In the genomic region with DNA sequence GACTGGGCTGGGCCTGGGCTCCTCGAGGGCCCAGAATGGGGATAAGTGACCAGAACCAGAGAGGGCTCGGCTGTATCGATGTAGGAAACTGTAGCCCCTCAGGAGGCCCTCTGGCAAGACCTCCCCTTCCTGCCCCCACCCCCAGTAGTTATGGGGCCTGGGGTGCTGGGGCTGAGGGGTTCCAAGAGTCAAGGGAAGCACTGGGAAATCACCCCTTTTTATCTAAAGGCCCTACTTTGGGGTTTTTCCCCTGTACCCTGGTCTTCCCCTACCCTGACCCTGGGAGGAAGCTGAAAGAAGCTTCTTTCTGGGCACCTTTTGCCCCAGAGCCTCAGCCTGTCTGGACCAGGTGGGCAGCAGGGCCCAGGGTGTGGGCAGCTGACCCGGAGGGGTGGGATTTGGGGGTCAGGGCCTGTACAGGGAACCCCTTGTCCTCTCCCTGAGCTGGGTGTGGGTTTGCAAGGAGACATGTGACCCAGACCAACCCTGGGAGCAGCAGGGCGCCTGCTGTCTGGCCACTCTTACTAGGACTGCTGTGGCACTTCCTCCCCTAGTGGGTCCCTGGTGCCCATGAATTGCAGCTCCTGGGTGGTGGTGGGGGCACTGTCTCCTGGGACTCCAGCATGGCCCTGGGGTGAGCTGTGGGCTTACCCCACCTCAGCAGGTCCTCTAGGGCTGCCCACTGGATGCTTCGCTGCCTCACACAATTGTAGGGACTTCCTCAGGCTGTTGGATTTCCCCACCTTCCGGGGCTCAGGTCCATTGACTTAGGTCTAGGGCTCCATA, we compare ENCODE assay signal across 8 cellular contexts. TPM values are rescaled to one million over a fixed set of nuclear protein-coding genes. Genes with fewer than 3 reads are reported as not detected.
DNase-seq lines count a peak whose midpoint lies in the region; ATAC-seq and TF ChIP-seq lines count a peak whose summit lies in the region.

No MANE protein-coding gene starts in this region.

- H3K27ac ChIP-seq in OCI-LY1 (ENCODE audit: low read depth, low read length, poor library complexity, severe bottlenecking): peak overlapping the region; percentile 76
- peak overlapping the region in 4 of 12 donors; percentile 13 to 89 (median 35) for H3K27ac ChIP-seq in heart left ventricle
- peak overlapping the region; percentile 58 for H3K27ac ChIP-seq in substantia nigra (ENCODE audit: low read depth, low read length, poor library complexity, severe bottlenecking)

- TF ChIP-seq POLR2A in heart left ventricle (IDR thresholded peaks at IDR 0.05): no peak

- H3K36me3 ChIP-seq in OCI-LY1 (ENCODE audit: insufficient read depth, low read length) (no peaks in the 10 kb centered on the region), heart left ventricle (no peaks in the 10 kb centered on the region)

- H3K27ac Mint-ChIP-seq in T-helper 2 cell treated with Interferon-gamma antibody and Interleukin-4, amounts not matched to agents 5 μg/mL and 100 μg/mL, for 36 hours: no peak overlapping the region

- WGBS in heart left ventricle, 4 donors: 56 to 60% (median 57%) methylated on average over 5 to 7 of the region's 7 CpGs

- H3K4me3 Mint-ChIP-seq in T-helper 2 cell treated with Interferon-gamma antibody and Interleukin-4, amounts not matched to agents 5 μg/mL and 100 μg/mL, for 36 hours: peak overlapping the region; percentile 21

- H3K9ac ChIP-seq in OCI-LY1 (ENCODE audit: low read length): peak overlapping the region; percentile 32; the same call in 1 of the 2 replicates

- DNase-seq in T-helper 2 cell treated with Interferon-gamma antibody and Interleukin-4, amounts not matched to agents 5 μg/mL and 100 μg/mL, for 36 hours (ENCODE audit: low spot score): no peak
- DNase-seq in T-helper 2 cell (no peak), heart left ventricle (peak in 1 of 5 donors; percentile 57), substantia nigra (lab: John Stamatoyannopoulos, UW) (peak in 10 of 49 donors; percentile 10 to 38 (median 22)), NCI-H748 treated with DMSO at 0.1 percent for 48 hours (lab: John Stamatoyannopoulos, UW) (no peak), ecto neural progenitor cell (ENCODE audit: low spot score) (no peak), kidney tubule cell (ENCODE audit: low spot score) (no peak)

- H3K9me3 Mint-ChIP-seq in T-helper 2 cell treated with Interferon-gamma antibody and Interleukin-4, amounts not matched to agents 5 μg/mL and 100 μg/mL, for 36 hours: no peaks in the 10 kb centered on the region

- no peaks in the 10 kb centered on the region for H3K9me2 ChIP-seq in OCI-LY1 (ENCODE audit: low read depth, low read length)

- H3K79me2 ChIP-seq in OCI-LY1 (ENCODE audit: insufficient read depth, low read length): no peaks in the 10 kb centered on the region

- ATAC-seq in heart left ventricle: peak in 3 of 4 donors; percentile 24 to 43 (median 40)

- peak overlapping the region; percentile 39 for H3K4me3 ChIP-seq in OCI-LY1 (ENCODE audit: low read depth, low read length, poor library complexity, severe bottlenecking)
- peak overlapping the region in 10 of 12 donors; percentile 40 to 64 (median 54) for H3K4me3 ChIP-seq in heart left ventricle

- intact Hi-C loops in heart left ventricle (cut with DNase I): no loop called here

- peaks cover 24% of the 10 kb centered on the region for H3K27me3 Mint-ChIP-seq in T-helper 2 cell treated with Interferon-gamma antibody and Interleukin-4, amounts not matched to agents 5 μg/mL and 100 μg/mL, for 36 hours (ENCODE audit: low read depth)

- no peaks in the 10 kb centered on the region for H3K36me3 Mint-ChIP-seq in T-helper 2 cell treated with Interferon-gamma antibody and Interleukin-4, amounts not matched to agents 5 μg/mL and 100 μg/mL, for 36 hours (ENCODE audit: low read depth)

- H3K4me1 Mint-ChIP-seq in T-helper 2 cell treated with Interferon-gamma antibody and Interleukin-4, amounts not matched to agents 5 μg/mL and 100 μg/mL, for 36 hours (ENCODE audit: low read depth): peaks cover 24% of the 10 kb centered on the region

- H3K4me2 ChIP-seq in OCI-LY1 (ENCODE audit: low read length): peak overlapping the region; percentile 55

- H3F3A ChIP-seq in OCI-LY1 (ENCODE audit: insufficient read depth, low read length): no peaks in the 10 kb centered on the region

- H3K27me3 ChIP-seq in OCI-LY1 (ENCODE audit: insufficient read depth, low read length) (0 out of 2 replicates have a peak, but pooled peaks cover 10% of the 10 kb centered on the region), heart left ventricle (peaks cover 0 to 55% (median 20%) of the 10 kb centered on the region in 9 donors)

- no peak overlapping the region for H2AFZ ChIP-seq in OCI-LY1 (ENCODE audit: low read length)

- no peak for TF ChIP-seq CTCF in OCI-LY1 (IDR thresholded peaks at IDR 0.05; ENCODE audit: low read length)
- TF ChIP-seq CTCF in heart left ventricle (IDR thresholded peaks at IDR 0.05): no peak

- H4K20me1 ChIP-seq in OCI-LY1 (ENCODE audit: insufficient read depth, low read length): no peaks in the 10 kb centered on the region

- H3K9me3 ChIP-seq in OCI-LY1 (ENCODE audit: low read length) (no peaks in the 10 kb centered on the region), heart left ventricle (no peaks in the 10 kb centered on the region)

- peaks cover 41% of the 10 kb centered on the region for H3K4me1 ChIP-seq in OCI-LY1 (ENCODE audit: insufficient read depth, low read length, severe bottlenecking)
- H3K4me1 ChIP-seq in heart left ventricle: peaks cover 0 to 52% (median 8%) of the 10 kb centered on the region in 12 donors

RNA-seq across cellular contexts. Expression of a gene that starts 1.5 kb away (rescaled TPM):
- total RNA-seq in heart left ventricle: 10 to 100 TPM in 1 of 9 donors, 1 to 10 TPM in 8; 1.2 to 15.4 (median 1.8) TPM
- polyA plus RNA-seq in heart left ventricle: 1 to 10 TPM; 1.2 to 2.0 TPM

RNA-seq across cellular contexts. Expression of a gene that starts 28.8 kb away (rescaled TPM):
- total RNA-seq in heart left ventricle: 1 to 10 TPM in 1 of 9 donors, under 1 TPM in 7, not detected in 1; 0.14 to 1.3 (median 0.37) TPM
- under 1 TPM; 0.15 to 0.23 TPM for polyA plus RNA-seq in heart left ventricle
